19 cellular contexts compared by ENCODE assay signal in genomic region chr3:43366880-43367279, GRCh38.
"Had no signal": no experiment of that assay in that cellular context is flagged by ENCODE, and none has a peak within 500 bp of the region (broad histone marks: within the 10 kb centered on the region; RNA-seq: fewer than 3 reads in every experiment).

No MANE protein-coding gene starts in this region.

- H3K27me3 ChIP-seq: brain microvascular endothelial cell, right lobe of liver, thyroid gland had no signal

- H3K36me3 ChIP-seq: brain microvascular endothelial cell, right lobe of liver, thyroid gland had no signal

- ATAC-seq: activated CD4-positive, alpha-beta T cell treated with anti-CD3 and anti-CD28 coated beads for 36 hours; activated T-cell treated with anti-CD3 and anti-CD28 coated beads, Interleukin-2, amount 50 U/mL, for 72 hours; naive thymus-derived CD8-positive, alpha-beta T cell; T-cell had no signal

- DNase-seq: activated CD4-positive, alpha-beta memory T cell treated with anti-CD3 and anti-CD28 coated beads, Interleukin-2, amount 10 ng/mL, durations not matched to agents 7 days and 5 days; activated CD4-positive, alpha-beta T cell treated with anti-CD3 and anti-CD28 coated beads for 36 hours; activated naive CD4-positive, alpha-beta T cell; activated T-cell treated with anti-CD3 and anti-CD28 coated beads, Interleukin-2, amount 50 U/mL, for 72 hours; anterior cingulate cortex; brain microvascular endothelial cell; cortex of kidney; effector CD4-positive, alpha-beta T cell; foreskin melanocyte; head of caudate nucleus; left cardiac atrium; mammary epithelial cell; naive thymus-derived CD8-positive, alpha-beta T cell; nucleus accumbens; right lobe of liver; SK-N-SH; stimulated activated CD4-positive, alpha-beta T cell treated with anti-CD3 and anti-CD28 coated beads, Interleukin-1b, Interleukin-23, amount 100 ng/mL, for 48 hours; T-cell; thyroid gland had no signal

- H3K4me3 ChIP-seq: right lobe of liver, thyroid gland had no signal

- H3K4me2 ChIP-seq: SK-N-SH had no signal

- H3K9me3 ChIP-seq: right lobe of liver, SK-N-SH, thyroid gland had no signal

- H3K27ac ChIP-seq: brain microvascular endothelial cell, right lobe of liver, thyroid gland had no signal

- H3K4me1 ChIP-seq: right lobe of liver, thyroid gland had no signal
